12 cellular contexts compared by ENCODE assay signal in the genomic region with DNA sequence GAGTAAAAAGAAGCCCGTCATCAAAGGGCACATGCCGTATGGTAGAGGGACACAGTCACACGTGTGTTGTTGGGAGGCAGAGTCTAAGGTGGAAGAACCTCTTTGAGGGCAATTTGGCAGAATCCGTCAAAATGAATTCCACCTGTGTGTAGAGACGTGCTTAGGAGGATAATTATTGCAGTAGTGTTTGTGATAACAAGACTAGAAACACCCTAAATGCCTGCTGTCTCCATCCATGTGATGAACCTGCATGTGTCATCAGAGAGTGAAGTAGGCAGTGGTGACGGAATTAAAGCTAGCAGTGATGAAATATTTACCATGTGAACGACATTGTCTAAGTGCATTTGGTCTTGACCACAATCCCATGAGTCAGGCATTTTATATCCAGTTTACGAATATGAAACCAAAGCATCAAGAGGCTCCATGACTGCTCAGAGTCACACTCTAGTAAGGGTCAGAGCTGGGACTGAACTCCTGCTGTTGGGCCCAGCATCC.
DNase-seq lines count a peak whose midpoint lies in the region; ATAC-seq and TF ChIP-seq lines count a peak whose summit lies in the region.
"Had no signal": no experiment of that assay in that cellular context is flagged by ENCODE, and none has a peak within 500 bp of the region (broad histone marks: within the 10 kb centered on the region; RNA-seq: fewer than 3 reads in every experiment).

No MANE protein-coding gene starts in this region.

- no peaks in the 10 kb centered on the region for H3K36me3 Mint-ChIP-seq in activated T-helper 17 cell treated with anti-CD3 and anti-CD28 coated beads, Interleukin-2, amount 50 U/mL, for 72 hours (ENCODE audit: low read depth)
- H3K36me3 Mint-ChIP-seq in CD8-positive, alpha-beta T cell: no peaks in the 10 kb centered on the region

- WGBS in thyroid gland, 2 donors: 89 to 92% methylated on average over 8 of the region's 8 CpGs

- ATAC-seq in activated T-helper 17 cell treated with anti-CD3 and anti-CD28 coated beads, Interleukin-2, amount 50 U/mL, for 72 hours (replicated peaks): peak; percentile 29
- no peak for ATAC-seq in CD8-positive, alpha-beta T cell

- H3K4me3 ChIP-seq in AG10803 (ENCODE audit: low read length) (no peak overlapping the region), thyroid gland (replicated peaks in 1 of 3) (no peak overlapping the region)
- no peak overlapping the region for H3K4me3 ChIP-seq in CD8-positive, alpha-beta T cell (ENCODE audit: low read depth, low read length)
- H3K4me3 ChIP-seq: hepatocyte, SK-N-MC had no signal

- no peaks in the 10 kb centered on the region for H3K9me3 ChIP-seq in thyroid gland
- no peaks in the 10 kb centered on the region for H3K9me3 ChIP-seq in CD8-positive, alpha-beta T cell (ENCODE audit: low read length)

- H3K4me1 Mint-ChIP-seq in activated T-helper 17 cell treated with anti-CD3 and anti-CD28 coated beads, Interleukin-2, amount 50 U/mL, for 72 hours: peaks cover 12% of the 10 kb centered on the region
- peaks cover 11% of the 10 kb centered on the region for H3K4me1 Mint-ChIP-seq in CD8-positive, alpha-beta T cell (ENCODE audit: low read depth)

- no peaks in the 10 kb centered on the region for H3K27me3 ChIP-seq in thyroid gland
- H3K27me3 ChIP-seq in CD8-positive, alpha-beta T cell (ENCODE audit: insufficient read depth, low read length): no peaks in the 10 kb centered on the region
- H3K27me3 ChIP-seq: hepatocyte had no signal

- no peaks in the 10 kb centered on the region for H3K9me3 Mint-ChIP-seq in activated T-helper 17 cell treated with anti-CD3 and anti-CD28 coated beads, Interleukin-2, amount 50 U/mL, for 72 hours
- H3K9me3 Mint-ChIP-seq in CD8-positive, alpha-beta T cell: no peaks in the 10 kb centered on the region

- POLR2A ChIA-PET in CD8-positive, alpha-beta T cell (lab: Charles Lee): no interaction called here

- H3K4me1 ChIP-seq in thyroid gland: no peaks in the 10 kb centered on the region
- H3K4me1 ChIP-seq in CD8-positive, alpha-beta T cell (ENCODE audit: insufficient read depth, low read length): peaks cover 11% of the 10 kb centered on the region

- H3K27ac ChIP-seq in thyroid gland: no peak overlapping the region
- H3K27ac ChIP-seq in CD8-positive, alpha-beta T cell (ENCODE audit: low read depth, low read length): no peak overlapping the region
- H3K27ac ChIP-seq: hepatocyte, SK-N-MC had no signal

- CTCF ChIA-PET in CD8-positive, alpha-beta T cell (lab: Charles Lee): no interaction called here

- no peak overlapping the region for H3K27ac Mint-ChIP-seq in activated T-helper 17 cell treated with anti-CD3 and anti-CD28 coated beads, Interleukin-2, amount 50 U/mL, for 72 hours
- no peak overlapping the region for H3K27ac Mint-ChIP-seq in CD8-positive, alpha-beta T cell

- no peaks in the 10 kb centered on the region for H3K27me3 Mint-ChIP-seq in activated T-helper 17 cell treated with anti-CD3 and anti-CD28 coated beads, Interleukin-2, amount 50 U/mL, for 72 hours
- no peaks in the 10 kb centered on the region for H3K27me3 Mint-ChIP-seq in CD8-positive, alpha-beta T cell (ENCODE audit: low read depth)

- TF ChIP-seq CTCF in AG10803 (conservative IDR thresholded peaks at IDR 0.05; ENCODE audit: low read length) (no peak), thyroid gland (IDR thresholded peaks at IDR 0.05) (no peak)
- TF ChIP-seq CTCF in CD8-positive, alpha-beta T cell (IDR thresholded peaks at IDR 0.05): no peak

- peak; percentile 55 for DNase-seq in AG10803 (ENCODE audit: low read depth)
- DNase-seq in HT1080 (ENCODE audit: low read depth): peak; percentile 89
- peak; percentile 71 for DNase-seq in kidney tubule cell (ENCODE audit: low spot score)
- DNase-seq in GDM1 (lab: John Stamatoyannopoulos, UW): no peak
- no peak for DNase-seq in NCI-H2081 (lab: John Stamatoyannopoulos, UW)
- no peak for DNase-seq in thyroid gland
- no peak for DNase-seq in CD8-positive, alpha-beta T cell
- DNase-seq: activated CD8-positive, alpha-beta memory T cell treated with anti-CD3 and anti-CD28 coated beads for 24 hours; caudate nucleus had no signal

- intact Hi-C loops in thyroid gland (cut with DNase I): no loop called here
- intact Hi-C loops in CD8-positive, alpha-beta T cell (cut with DNase I, micrococcal nuclease): no loop called here

- no peaks in the 10 kb centered on the region for H3K36me3 ChIP-seq in thyroid gland
- H3K36me3 ChIP-seq in CD8-positive, alpha-beta T cell (ENCODE audit: insufficient read depth, low read length): no peaks in the 10 kb centered on the region

- no peak overlapping the region for H3K4me3 Mint-ChIP-seq in activated T-helper 17 cell treated with anti-CD3 and anti-CD28 coated beads, Interleukin-2, amount 50 U/mL, for 72 hours
- H3K4me3 Mint-ChIP-seq in CD8-positive, alpha-beta T cell: no peak overlapping the region

- no peak for TF ChIP-seq POLR2A in thyroid gland (IDR thresholded peaks at IDR 0.05)

Comparison
In these comparisons a context has a peak if more than half of its experiments do, and no peak if none do; other contexts are left out.
1. DNase-seq: peak in AG10803 (single experiment), HT1080 (single experiment) and kidney tubule cell (single experiment); none in GDM1 (single experiment), NCI-H2081 (0 of 2), thyroid gland (0 of 2) and CD8-positive, alpha-beta T cell (0 of 7).